In the genomic region with DNA sequence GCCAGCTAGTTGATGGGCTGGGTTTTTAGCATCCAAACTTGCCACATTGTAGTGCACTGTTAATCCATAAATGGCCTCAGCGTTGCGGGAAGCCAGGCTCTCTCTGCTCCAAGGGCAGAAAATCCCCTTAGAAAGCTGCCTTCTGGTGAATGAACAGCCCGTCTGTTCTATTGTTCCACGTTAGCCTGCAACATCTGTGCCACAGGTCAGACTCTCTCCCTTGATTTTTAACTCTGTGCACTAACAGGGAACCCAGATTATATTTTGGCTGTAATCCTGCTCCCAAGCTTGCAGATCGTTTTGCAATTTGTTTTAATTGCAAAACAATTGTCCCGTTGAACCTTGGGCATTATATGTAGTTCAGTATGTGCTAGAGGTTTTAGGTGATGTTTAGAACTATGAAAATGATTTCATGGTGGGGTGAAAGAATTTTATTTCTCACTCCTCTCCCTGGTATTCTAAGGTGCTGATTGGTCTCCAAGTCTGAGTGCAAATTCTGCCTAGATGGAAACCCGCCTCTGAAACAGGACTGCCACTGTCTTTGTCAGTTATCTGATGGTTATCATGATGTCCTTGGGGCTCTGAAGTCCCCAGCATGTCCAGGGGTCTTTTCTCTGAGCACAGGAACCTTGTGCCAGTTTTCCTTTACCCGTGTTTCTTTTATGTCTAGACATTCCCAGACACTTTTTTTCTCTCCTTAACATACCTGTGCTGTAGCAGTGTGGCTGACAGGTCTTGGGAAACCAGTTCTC, we compare ENCODE assay signal across 11 cellular contexts.
DNase-seq lines count a peak whose midpoint lies in the region; ATAC-seq and TF ChIP-seq lines count a peak whose summit lies in the region.
"Had no signal": no experiment of that assay in that cellular context is flagged by ENCODE, and none has a peak within 500 bp of the region (broad histone marks: within the 10 kb centered on the region; RNA-seq: fewer than 3 reads in every experiment).

No MANE protein-coding gene starts in this region.

- no peaks in the 10 kb centered on the region; the same call in 2 of the 3 replicates for H3K36me3 Mint-ChIP-seq in GM23338 (ENCODE audit: low read depth)

- H3K9me2 ChIP-seq in GM23338 (ENCODE audit: insufficient read depth), result no peaks in the 10 kb centered on the region
- no peaks in the 10 kb centered on the region for H3K9me2 ChIP-seq in MM.1S (replicated peaks; ENCODE audit: insufficient read depth, low read length)

- H3K9me3 ChIP-seq in RWPE2 (ENCODE audit: severe bottlenecking) (no peaks in the 10 kb centered on the region), lower lobe of right lung (no peaks in the 10 kb centered on the region), MM.1S (replicated peaks; ENCODE audit: insufficient read depth, low read length) (no peaks in the 10 kb centered on the region)
- H3K9me3 ChIP-seq: upper lobe of left lung had no signal

- H3K27ac Mint-ChIP-seq in GM23338, result peak overlapping the region; percentile 39; the same call in 1 of the 2 replicates

- ATAC-seq in GM23338, result no peak
- no peak for ATAC-seq in RWPE2 (ENCODE audit: low read depth)
- no peak for ATAC-seq in lower lobe of right lung
- ATAC-seq in GM19467 (IDR thresholded peaks at IDR 0.05; ENCODE audit: unreplicated experiment), result no peak

- H3K27ac ChIP-seq in GM23338 (ENCODE audit: low read depth) (peak overlapping the region; percentile 82; the same call in 1 of the 2 replicates), RWPE2 (ENCODE audit: poor library complexity, severe bottlenecking) (peak overlapping the region; percentile 90), lower lobe of right lung (no peak overlapping the region), MM.1S (ENCODE audit: low read length) (no peak overlapping the region)
- H3K27ac ChIP-seq: upper lobe of left lung had no signal

- H3K9ac ChIP-seq in MM.1S (ENCODE audit: low read length), result no peak overlapping the region

- H3K4me2 ChIP-seq in GM23338, result peak overlapping the region; percentile 62; the same call in 1 of the 2 replicates
- H3K4me2 ChIP-seq in MM.1S (ENCODE audit: low read depth, low read length), result no peak overlapping the region

- H3K4me1 Mint-ChIP-seq in GM23338, result peaks cover 61% of the 10 kb centered on the region

- H4K20me1 ChIP-seq in GM23338 (replicated peaks; ENCODE audit: insufficient read depth) (peaks cover 4% of the 10 kb centered on the region; the same call in 1 of the 2 replicates), MM.1S (ENCODE audit: insufficient read depth, low read length) (no peaks in the 10 kb centered on the region)

- H3K27me3 ChIP-seq in GM23338 (ENCODE audit: insufficient read depth) (no peaks in the 10 kb centered on the region), RWPE2 (ENCODE audit: insufficient read depth, poor library complexity, severe bottlenecking) (no peaks in the 10 kb centered on the region), lower lobe of right lung (ENCODE audit: low read depth) (no peaks in the 10 kb centered on the region), MM.1S (replicated peaks; ENCODE audit: insufficient read depth, low read length) (no peaks in the 10 kb centered on the region)
- H3K27me3 ChIP-seq: upper lobe of left lung had no signal

- H3K79me2 ChIP-seq in GM23338 (replicated peaks; ENCODE audit: insufficient read depth) (peaks cover 94% of the 10 kb centered on the region), MM.1S (ENCODE audit: low read length) (no peaks in the 10 kb centered on the region)

- H3K27me3 Mint-ChIP-seq in GM23338 (ENCODE audit: insufficient read depth, low read depth, poor library complexity), result peaks cover 2% of the 10 kb centered on the region

- no peaks in the 10 kb centered on the region; the same call in 1 of the 2 replicates for H3F3A ChIP-seq in GM23338 (replicated peaks; ENCODE audit: low read depth)
- no peaks in the 10 kb centered on the region for H3F3A ChIP-seq in MM.1S (ENCODE audit: insufficient read depth, low read length)

- H3K36me3 ChIP-seq in GM23338 (ENCODE audit: insufficient read depth), result no peaks in the 10 kb centered on the region
- H3K36me3 ChIP-seq in RWPE2 (ENCODE audit: low read depth), result no peaks in the 10 kb centered on the region
- no peaks in the 10 kb centered on the region for H3K36me3 ChIP-seq in lower lobe of right lung
- no peaks in the 10 kb centered on the region for H3K36me3 ChIP-seq in MM.1S (replicated peaks; ENCODE audit: insufficient read depth, low read length)
- H3K36me3 ChIP-seq: upper lobe of left lung had no signal

- H3K4me1 ChIP-seq in GM23338 (ENCODE audit: insufficient read depth), result peaks cover 55% of the 10 kb centered on the region
- H3K4me1 ChIP-seq in RWPE2 (ENCODE audit: insufficient read depth, poor library complexity, severe bottlenecking), result peaks cover 55% of the 10 kb centered on the region
- peaks cover 47% of the 10 kb centered on the region for H3K4me1 ChIP-seq in lower lobe of right lung
- H3K4me1 ChIP-seq in MM.1S (ENCODE audit: low read length), result no peaks in the 10 kb centered on the region

- no peak for TF ChIP-seq CTCF in GM23338 (conservative IDR thresholded peaks at IDR 0.05; ENCODE audit: low read depth in 2 of 2)
- TF ChIP-seq CTCF in RWPE2 (IDR thresholded peaks at IDR 0.05; ENCODE audit: poor library complexity, severe bottlenecking), result no peak
- no peak for TF ChIP-seq CTCF in fibroblast of mammary gland (conservative IDR thresholded peaks at IDR 0.05; ENCODE audit: control insufficient read depth, insufficient read depth, low read depth, low read length)
- TF ChIP-seq CTCF in lower lobe of right lung (IDR thresholded peaks at IDR 0.05), result no peak
- TF ChIP-seq CTCF in MM.1S (IDR thresholded peaks at IDR 0.05; ENCODE audit: low read length), result no peak

- H3K9me3 Mint-ChIP-seq in GM23338, result no peaks in the 10 kb centered on the region

- intact Hi-C loops in lower lobe of right lung (cut with DNase I), result no loop called here

- H2AFZ ChIP-seq in GM23338, result no peak overlapping the region
- no peak overlapping the region for H2AFZ ChIP-seq in MM.1S (ENCODE audit: low read length)

- no peak overlapping the region for H3K4me3 ChIP-seq in GM23338
- H3K4me3 ChIP-seq in RWPE2 (ENCODE audit: severe bottlenecking), result no peak overlapping the region
- H3K4me3 ChIP-seq in fibroblast of mammary gland (ENCODE audit: control insufficient read depth, low read depth, low read length), result no peak overlapping the region
- H3K4me3 ChIP-seq in lower lobe of right lung, result no peak overlapping the region
- no peak overlapping the region for H3K4me3 ChIP-seq in MM.1S (ENCODE audit: low read length)
- H3K4me3 ChIP-seq: upper lobe of left lung had no signal

- DNase-seq in GM23338 (ENCODE audit: low spot score) (no peak), RWPE2 (ENCODE audit: low spot score) (no peak), fibroblast of mammary gland (ENCODE audit: low read depth) (peak; percentile 69), pons (ENCODE audit: low spot score) (peak; percentile 85), lower lobe of right lung (no peak), MM.1S (no peak)
- DNase-seq: activated gamma-delta T cell, GOT3, NCI-H1092, upper lobe of left lung had no signal

- no peak overlapping the region for H3K4me3 Mint-ChIP-seq in GM23338

TF ChIP-seq in GM23338, 12 proteins besides CTCF, POLR2A, EP300 and RAD21:
- TF ChIP-seq ZNF114 (CRISPR knock-in tag; IDR thresholded peaks at IDR 0.05) (no peak), JUNB (IDR thresholded peaks at IDR 0.05; ENCODE audit: unreplicated experiment) (no peak), EZH2phosphoT487 (IDR thresholded peaks at IDR 0.05; ENCODE audit: unreplicated experiment) (no peak), NANOG (IDR thresholded peaks at IDR 0.05; ENCODE audit: borderline replicate concordance) (no peak)

Comparison
In these comparisons a context has a peak if more than half of its experiments do, and no peak if none do; other contexts are left out.
1. DNase-seq: peak in fibroblast of mammary gland (single experiment) and pons (single experiment); none in GM23338 (single experiment), RWPE2 (single experiment), lower lobe of right lung (single experiment) and MM.1S (single experiment).
2. H3K27ac ChIP-seq: peak in GM23338 (single experiment) and RWPE2 (single experiment); none in lower lobe of right lung (single experiment) and MM.1S (single experiment).